13 cellular contexts compared by ENCODE assay signal in the genomic region with DNA sequence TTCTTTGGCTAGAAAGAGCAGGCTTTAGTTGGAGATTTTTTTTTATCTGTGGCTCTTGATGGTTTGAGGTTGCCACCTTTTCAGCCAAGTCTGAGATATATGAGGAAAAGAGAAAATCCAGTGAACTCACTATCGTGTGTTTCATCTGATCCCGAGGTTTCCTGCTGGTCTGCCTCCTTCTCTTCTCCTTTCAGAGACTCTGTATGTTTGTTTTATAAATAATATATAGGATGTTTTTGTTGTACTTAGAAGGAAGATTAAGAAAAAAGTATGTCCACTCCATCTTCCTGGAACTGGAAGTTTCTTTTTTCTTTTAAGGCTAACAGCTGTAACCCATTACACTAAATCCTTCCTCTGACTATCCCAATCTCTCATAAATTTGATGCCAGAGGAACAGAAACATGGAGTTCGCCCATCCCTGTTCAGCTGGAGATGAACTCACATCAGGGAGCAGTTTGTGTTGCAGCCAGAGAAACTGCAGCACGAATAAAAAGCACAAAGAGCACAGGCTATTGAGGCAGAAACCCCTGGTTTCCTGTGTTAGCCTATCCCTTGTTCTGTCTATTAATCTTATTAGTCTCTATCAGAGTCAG. TPM values are rescaled to one million over a fixed set of nuclear protein-coding genes. Genes with fewer than 3 reads are reported as not detected.
A peak's percentile ranks its signal among the peaks of the same experiment; 100 is the strongest.
DNase-seq lines count a peak whose midpoint lies in the region; TF ChIP-seq lines count a peak whose summit lies in the region.
"Had no signal": no experiment of that assay in that cellular context is flagged by ENCODE, and none has a peak within 500 bp of the region (broad histone marks: within the 10 kb centered on the region; RNA-seq: fewer than 3 reads in every experiment).

No MANE protein-coding gene starts in this region.

- H3K27me3 ChIP-seq in CD8-positive, alpha-beta memory T cell (ENCODE audit: insufficient read depth, low read length, poor library complexity, severe bottlenecking): no peaks in the 10 kb centered on the region
- no peaks in the 10 kb centered on the region for H3K27me3 ChIP-seq in thyroid gland

- CTCF ChIA-PET in CD8-positive, alpha-beta memory T cell (lab: Charles Lee): no interaction called here

- H3K27ac Mint-ChIP-seq in CD8-positive, alpha-beta memory T cell: peak overlapping the region in 5 of 8 donors; percentile 5 to 96 (median 45)
- H3K27ac Mint-ChIP-seq in osteocyte (ENCODE audit: unreplicated experiment): peak overlapping the region; percentile 91
- no peak overlapping the region for H3K27ac Mint-ChIP-seq in activated CD4-positive, alpha-beta T cell treated with anti-CD3 and anti-CD28 coated beads, Interleukin-2, amount 10 ng/mL, durations not matched to agents 24 days and 14 days

- no peak for TF ChIP-seq POLR2A in thyroid gland (IDR thresholded peaks at IDR 0.05)

- 77 to 82% methylated on average over 4 of the region's 4 CpGs for WGBS in thyroid gland, 2 donors

- H3K4me1 ChIP-seq in CD8-positive, alpha-beta memory T cell (ENCODE audit: insufficient read depth, low read length): no peaks in the 10 kb centered on the region
- H3K4me1 ChIP-seq in thyroid gland: no peaks in the 10 kb centered on the region

- TF ChIP-seq CTCF in fibroblast of villous mesenchyme (IDR thresholded peaks at IDR 0.05; ENCODE audit: insufficient read depth, low read depth, low read length): no peak
- no peak for TF ChIP-seq CTCF in osteocyte (IDR thresholded peaks at IDR 0.05)
- TF ChIP-seq CTCF in thyroid gland (IDR thresholded peaks at IDR 0.05): no peak

- DNase-seq in CD8-positive, alpha-beta memory T cell: no peak
- DNase-seq in LHCN-M2 (ENCODE audit: low read depth) (peak; percentile 31), fibroblast of villous mesenchyme (ENCODE audit: low read depth) (peak; percentile 84), osteocyte (ENCODE audit: extremely low spot score, unreplicated experiment) (no peak), pons (ENCODE audit: low spot score) (no peak), nucleus accumbens (lab: John Stamatoyannopoulos, UW) (no peak), thyroid gland (no peak)
- DNase-seq in activated CD4-positive, alpha-beta T cell treated with anti-CD3 and anti-CD28 coated beads, Interleukin-2, amount 10 ng/mL, durations not matched to agents 24 days and 14 days: no peak
- DNase-seq: CD8-positive, alpha-beta T cell; erythroblast; occipital lobe; stimulated activated CD4-positive, alpha-beta T cell treated with anti-CD3 and anti-CD28 coated beads, Interleukin-2, amount 100 ng/mL, for 48 hours; stimulated activated naive CD8-positive, alpha-beta T cell treated with anti-CD3 and anti-CD28 coated beads, Interleukin-15, amount 100 ng/mL, for 72 hours had no signal

- intact Hi-C loops in activated CD4-positive, alpha-beta T cell treated with anti-CD3 and anti-CD28 coated beads, Interleukin-2, amount 10 ng/mL, durations not matched to agents 24 days and 14 days (cut with micrococcal nuclease): no loop called here
- intact Hi-C loops in thyroid gland (cut with DNase I): no loop called here

- peaks cover 18 to 33% (median 20%) of the 10 kb centered on the region in 3 donors for H3K4me1 Mint-ChIP-seq in CD8-positive, alpha-beta memory T cell
- peaks cover 31% of the 10 kb centered on the region for H3K4me1 Mint-ChIP-seq in osteocyte (ENCODE audit: unreplicated experiment)
- H3K4me1 Mint-ChIP-seq in activated CD4-positive, alpha-beta T cell treated with anti-CD3 and anti-CD28 coated beads, Interleukin-2, amount 10 ng/mL, durations not matched to agents 24 days and 14 days: peaks cover 8% of the 10 kb centered on the region

- H3K4me3 ChIP-seq in CD8-positive, alpha-beta memory T cell (ENCODE audit: low read length): no peak overlapping the region
- no peak overlapping the region for H3K4me3 ChIP-seq in fibroblast of villous mesenchyme (ENCODE audit: low read depth, low read length)
- no peak overlapping the region for H3K4me3 ChIP-seq in thyroid gland (replicated peaks in 1 of 3)

- no peak overlapping the region for H3K4me3 Mint-ChIP-seq in CD8-positive, alpha-beta memory T cell
- no peak overlapping the region for H3K4me3 Mint-ChIP-seq in osteocyte (ENCODE audit: unreplicated experiment)
- H3K4me3 Mint-ChIP-seq in activated CD4-positive, alpha-beta T cell treated with anti-CD3 and anti-CD28 coated beads, Interleukin-2, amount 10 ng/mL, durations not matched to agents 24 days and 14 days: no peak overlapping the region
- H3K4me3 Mint-ChIP-seq: CD8-positive, alpha-beta T cell; stimulated activated naive CD8-positive, alpha-beta T cell treated with anti-CD3 and anti-CD28 coated beads, Interleukin-15, amount 100 ng/mL, for 72 hours had no signal

- peaks cover 10 to 59% (median 27%) of the 10 kb centered on the region in 3 donors for H3K36me3 Mint-ChIP-seq in CD8-positive, alpha-beta memory T cell
- H3K36me3 Mint-ChIP-seq in osteocyte (ENCODE audit: unreplicated experiment): peaks cover 39% of the 10 kb centered on the region
- peaks cover 51% of the 10 kb centered on the region for H3K36me3 Mint-ChIP-seq in activated CD4-positive, alpha-beta T cell treated with anti-CD3 and anti-CD28 coated beads, Interleukin-2, amount 10 ng/mL, durations not matched to agents 24 days and 14 days (ENCODE audit: low read depth)

- no peaks in the 10 kb centered on the region for H3K9me3 ChIP-seq in CD8-positive, alpha-beta memory T cell (ENCODE audit: low read length)
- no peaks in the 10 kb centered on the region for H3K9me3 ChIP-seq in thyroid gland

- H3K27ac ChIP-seq in CD8-positive, alpha-beta memory T cell (ENCODE audit: low read depth, low read length): no peak overlapping the region
- no peak overlapping the region for H3K27ac ChIP-seq in thyroid gland

- peaks cover 30% of the 10 kb centered on the region for H3K36me3 ChIP-seq in CD8-positive, alpha-beta memory T cell (ENCODE audit: insufficient read depth, low read length)
- peaks cover 15% of the 10 kb centered on the region in 2 donors for H3K36me3 ChIP-seq in thyroid gland

- H3K27me3 Mint-ChIP-seq in CD8-positive, alpha-beta memory T cell: no peaks in the 10 kb centered on the region
- H3K27me3 Mint-ChIP-seq in osteocyte (ENCODE audit: unreplicated experiment): no peaks in the 10 kb centered on the region
- no peaks in the 10 kb centered on the region for H3K27me3 Mint-ChIP-seq in activated CD4-positive, alpha-beta T cell treated with anti-CD3 and anti-CD28 coated beads, Interleukin-2, amount 10 ng/mL, durations not matched to agents 24 days and 14 days
- H3K27me3 Mint-ChIP-seq: stimulated activated naive CD8-positive, alpha-beta T cell treated with anti-CD3 and anti-CD28 coated beads, Interleukin-15, amount 100 ng/mL, for 72 hours had no signal

- POLR2A ChIA-PET in CD8-positive, alpha-beta memory T cell (lab: Charles Lee): no interaction called here

- H3K9me3 Mint-ChIP-seq in CD8-positive, alpha-beta memory T cell: peaks cover 0 to 2% (median 0%) of the 10 kb centered on the region in 5 donors
- no peaks in the 10 kb centered on the region for H3K9me3 Mint-ChIP-seq in osteocyte (ENCODE audit: unreplicated experiment)
- H3K9me3 Mint-ChIP-seq in activated CD4-positive, alpha-beta T cell treated with anti-CD3 and anti-CD28 coated beads, Interleukin-2, amount 10 ng/mL, durations not matched to agents 24 days and 14 days: no peaks in the 10 kb centered on the region
- H3K9me3 Mint-ChIP-seq: CD8-positive, alpha-beta T cell had no signal

RNA-seq across cellular contexts. Expression of a gene that starts 20.7 kb away (rescaled TPM):
- total RNA-seq in CD8-positive, alpha-beta memory T cell: 10 to 100 TPM; 21.7 to 22.1 TPM
- 25.1 TPM for polyA plus RNA-seq in CD8-positive, alpha-beta memory T cell
- total RNA-seq in LHCN-M2 (2014; rRNA removed): 17.5 and 19.7 TPM in 2 replicates
- polyA plus RNA-seq in LHCN-M2 (2012): 11.8 TPM
- total RNA-seq in fibroblast of villous mesenchyme: 25.4 and 28.5 TPM in 2 replicates
- 28.1 and 31.6 TPM in 2 replicates for total RNA-seq in osteocyte
- 17.0 and 17.9 TPM in 2 replicates for total RNA-seq in activated CD4-positive, alpha-beta T cell treated with anti-CD3 and anti-CD28 coated beads, Interleukin-2, amount 10 ng/mL, durations not matched to agents 24 days and 14 days
- total RNA-seq in thyroid gland: 10 to 100 TPM; 26.2 to 33.5 (median 29.0) TPM

RNA-seq across cellular contexts. Expression of a gene that starts 29.6 kb away (rescaled TPM):
- total RNA-seq in CD8-positive, alpha-beta memory T cell: 10 to 100 TPM; 10.5 to 10.7 TPM
- polyA plus RNA-seq in CD8-positive, alpha-beta memory T cell: 6.5 TPM
- total RNA-seq in LHCN-M2 (2014; rRNA removed) (22.5 and 28.0 TPM in 2 replicates), fibroblast of villous mesenchyme (16.1 and 17.3 TPM in 2 replicates), osteocyte (26.6 and 27.7 TPM in 2 replicates), thyroid gland (10 to 100 TPM in 2 of 4 donors, 1 to 10 TPM in 2; 8.6 to 17.5 (median 11.9) TPM)
- 28.7 TPM for polyA plus RNA-seq in LHCN-M2 (2012)
- total RNA-seq in activated CD4-positive, alpha-beta T cell treated with anti-CD3 and anti-CD28 coated beads, Interleukin-2, amount 10 ng/mL, durations not matched to agents 24 days and 14 days: 6.8 and 7.7 TPM in 2 replicates

Comparison
In these comparisons a context has a peak if more than half of its experiments do, and no peak if none do; other contexts are left out.
1. DNase-seq: peak in LHCN-M2 (single experiment) and fibroblast of villous mesenchyme (single experiment); none in CD8-positive, alpha-beta memory T cell (0 of 5), osteocyte (single experiment), pons (single experiment), nucleus accumbens (0 of 56), activated CD4-positive, alpha-beta T cell treated with anti-CD3 and anti-CD28 coated beads, Interleukin-2, amount 10 ng/mL, durations not matched to agents 24 days and 14 days (single experiment) and thyroid gland (0 of 2).